Comparison of ENCODE assay signal across 28 cellular contexts in the genomic region with DNA sequence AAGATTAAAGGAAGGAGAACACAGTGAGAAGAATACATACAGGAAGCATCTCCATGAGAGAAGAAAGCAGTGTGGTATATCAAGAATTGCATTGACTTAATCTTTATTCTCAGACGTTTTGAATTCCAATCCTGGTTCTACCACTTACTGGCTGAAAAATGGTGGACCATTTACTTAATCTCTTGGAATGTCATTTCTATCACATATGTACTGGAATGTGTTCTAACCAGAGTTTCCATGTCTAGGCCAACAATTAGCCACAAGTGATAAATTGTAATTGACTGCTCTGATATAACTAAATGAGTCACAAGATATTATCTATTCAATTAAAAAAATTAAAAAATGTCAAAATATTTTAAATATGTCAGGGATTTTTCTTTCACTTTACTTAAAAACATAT.
"Had no signal": no experiment of that assay in that cellular context is flagged by ENCODE, and none has a peak within 500 bp of the region (broad histone marks: within the 10 kb centered on the region; RNA-seq: fewer than 3 reads in every experiment).

No MANE protein-coding gene starts in this region.

- H3K4me1 ChIP-seq: heart left ventricle, left lung, lower lobe of right lung, parathyroid adenoma, right atrium auricular region, right lobe of liver, stomach, testis, thyroid gland, transverse colon, upper lobe of right lung had no signal

- H3K9ac ChIP-seq: parathyroid adenoma had no signal

- H3K4me3 ChIP-seq: heart left ventricle, left lung, lower lobe of right lung, right atrium auricular region, right lobe of liver, skin epidermis, stomach, testis, thyroid gland, transverse colon, upper lobe of right lung had no signal

- H3K79me2 ChIP-seq: parathyroid adenoma had no signal

- DNase-seq: heart left ventricle; hypothalamus; immature natural killer cell; kidney; left colon; left lung; lower lobe of right lung; mammary epithelial cell; mesenchymal stem cell; naive thymus-derived CD8-positive, alpha-beta T cell; nucleus accumbens; right lobe of liver; stimulated activated CD4-positive, alpha-beta T cell treated with anti-CD3 and anti-CD28 coated beads, Interleukin-1b, Interleukin-23, amount 100 ng/mL, for 48 hours; stimulated activated CD4-positive, alpha-beta T cell treated with anti-CD3 and anti-CD28 coated beads, Interleukin-2, amount 100 ng/mL, for 48 hours; stimulated activated CD4-positive, alpha-beta T cell treated with anti-CD3 and anti-CD28 coated beads, Interleukin-4, amount 100 ng/mL, for 4 hours; stimulated activated CD8-positive, alpha-beta memory T cell treated with anti-CD3 and anti-CD28 coated beads, Interleukin-4, amount 100 ng/mL, for 48 hours; stimulated activated naive CD4-positive, alpha-beta T cell treated with Interleukin-2 at 50 U/mL for 16 hours; stomach; testis; thyroid gland; transverse colon; upper lobe of right lung had no signal

- H2AFZ ChIP-seq: parathyroid adenoma had no signal

- H3K9me3 ChIP-seq: heart left ventricle, left lung, lower lobe of right lung, right atrium auricular region, right lobe of liver, stomach, testis, thyroid gland, transverse colon, upper lobe of right lung had no signal

- H3K27me3 ChIP-seq: heart left ventricle, left lung, right atrium auricular region, right lobe of liver, stomach, testis, thyroid gland, transverse colon, upper lobe of right lung had no signal

- H3K27ac ChIP-seq: heart left ventricle, left lung, lower lobe of right lung, parathyroid adenoma, right atrium auricular region, right lobe of liver, skin epidermis, stomach, testis, thyroid gland, transverse colon, upper lobe of right lung had no signal

- H3K36me3 ChIP-seq: heart left ventricle, left lung, lower lobe of right lung, right atrium auricular region, right lobe of liver, stomach, thyroid gland, transverse colon, upper lobe of right lung had no signal

- ATAC-seq: heart left ventricle; left colon; left lung; lower lobe of right lung; naive thymus-derived CD8-positive, alpha-beta T cell; right lobe of liver; stimulated activated memory B cell treated with anti-CD40 and anti-IgM and Interleukin-4, amounts not matched to agents 10 μg/mL and 1 μg/mL and 100 μg/mL, for 72 hours; upper lobe of right lung had no signal

- FAIRE-seq: islet of Langerhans, urothelium cell line had no signal
